Comparison of ENCODE assay signal across 12 cellular contexts in the genomic region with DNA sequence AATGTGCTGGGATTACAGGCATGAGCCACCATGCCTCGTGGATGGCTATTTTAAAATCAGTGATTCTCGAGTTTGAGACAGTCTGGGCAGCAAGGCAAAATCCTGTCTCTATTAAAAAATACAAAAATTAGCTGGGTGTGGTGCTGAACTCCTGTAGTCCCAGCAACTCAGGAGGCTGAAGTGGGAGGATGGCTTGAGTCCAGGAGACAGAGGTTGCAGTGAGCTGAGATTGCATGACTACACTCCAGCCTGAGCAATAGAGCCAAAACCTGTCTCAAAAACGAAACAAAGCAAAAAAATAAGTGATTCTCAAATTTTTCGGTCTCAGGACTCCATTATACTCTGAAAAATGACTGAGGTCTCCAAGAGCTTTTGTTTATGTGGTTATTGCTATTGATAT.
"Had no signal": no experiment of that assay in that cellular context is flagged by ENCODE, and none has a peak within 500 bp of the region (broad histone marks: within the 10 kb centered on the region; RNA-seq: fewer than 3 reads in every experiment).

No MANE protein-coding gene starts in this region.

- H3K27me3 ChIP-seq: right lobe of liver had no signal

- FAIRE-seq: endothelial cell of umbilical vein had no signal

- H3K4me3 ChIP-seq: lower lobe of right lung, prostate gland, right lobe of liver had no signal

- H3K4me1 ChIP-seq: lower lobe of right lung, prostate gland, right lobe of liver had no signal

- ATAC-seq: activated CD8-positive, alpha-beta memory T cell treated with anti-CD3 and anti-CD28 coated beads, Interleukin-2, amount 10 ng/mL, durations not matched to agents 7 days and 5 days; activated naive CD4-positive, alpha-beta T cell treated with anti-CD3 and anti-CD28 coated beads, Interleukin-2, amount 50 U/mL, for 72 hours; naive thymus-derived CD8-positive, alpha-beta T cell; right lobe of liver had no signal

- H3K27ac ChIP-seq: lower lobe of right lung, prostate gland, right lobe of liver had no signal

- DNase-seq: activated CD4-positive, alpha-beta T cell treated with anti-CD3 and anti-CD28 coated beads, Interleukin-2, amount 50 U/mL, for 1 hour; activated CD8-positive, alpha-beta memory T cell treated with anti-CD3 and anti-CD28 coated beads, Interleukin-2, amount 10 ng/mL, durations not matched to agents 7 days and 5 days; activated effector memory CD4-positive, alpha-beta T cell treated with anti-CD3 and anti-CD28 coated beads, Interleukin-2, amount 50 U/mL, for 16 hours; activated T-cell treated with anti-CD3 and anti-CD28 coated beads, Interleukin-2, amount 50 U/mL, for 24 hours; hypothalamus; lower lobe of right lung; naive thymus-derived CD8-positive, alpha-beta T cell; right lobe of liver; stimulated activated naive CD4-positive, alpha-beta T cell treated with Interleukin-2 at 50 U/mL for 16 hours had no signal

- H3K9me3 ChIP-seq: lower lobe of right lung, prostate gland, right lobe of liver had no signal

- H3K36me3 ChIP-seq: lower lobe of right lung, prostate gland, right lobe of liver had no signal
